ENCODE assay signal across 25 cellular contexts in genomic region chr3:126484662-126485061, GRCh38. TPM values are rescaled to one million over a fixed set of nuclear protein-coding genes. Genes with fewer than 3 reads are reported as not detected.
"Had no signal": no experiment of that assay in that cellular context is flagged by ENCODE, and none has a peak within 500 bp of the region (broad histone marks: within the 10 kb centered on the region; RNA-seq: fewer than 3 reads in every experiment).

No MANE protein-coding gene starts in this region.

- H3K4me3 ChIP-seq: ascending aorta, heart left ventricle, mucosa of descending colon had no signal

- DNase-seq: activated CD4-positive, alpha-beta T cell treated with anti-CD3 and anti-CD28 coated beads, Interleukin-2, amount 10 ng/mL, durations not matched to agents 7 days and 5 days; activated CD4-positive, CD25-positive, alpha-beta regulatory T cell; activated CD8-positive, alpha-beta memory T cell treated with anti-CD3 and anti-CD28 coated beads for 24 hours; activated naive CD4-positive, alpha-beta T cell treated with Interleukin-2 at 50 U/mL for 16 hours; dermis blood vessel endothelial cell; effector memory CD8-positive, alpha-beta T cell; foreskin melanocyte; mucosa of descending colon; naive thymus-derived CD4-positive, alpha-beta T cell; nucleus accumbens; stimulated activated CD4-positive, alpha-beta T cell treated with anti-CD3 and anti-CD28 coated beads, Interleukin-12 subunit alpha, Interleukin-12 subunit beta, amount 100 ng/mL, for 4 hours; SW 1271 had no signal

- H3K27me3 Mint-ChIP-seq: activated CD4-positive, alpha-beta T cell treated with anti-CD3 and anti-CD28 coated beads, Interleukin-2, amount 10 ng/mL, durations not matched to agents 7 days and 5 days; activated T-helper 17 cell treated with anti-CD3 and anti-CD28 coated beads, Interleukin-2, amount 50 U/mL, for 72 hours; effector memory CD8-positive, alpha-beta T cell; stimulated activated memory B cell treated with anti-CD40 and anti-IgM and Interleukin-4, amounts not matched to agents 10 μg/mL and 1 μg/mL and 100 μg/mL, for 72 hours had no signal

- H3K36me3 Mint-ChIP-seq: naive thymus-derived CD4-positive, alpha-beta T cell; stimulated activated memory B cell treated with anti-CD40 and anti-IgM and Interleukin-4, amounts not matched to agents 10 μg/mL and 1 μg/mL and 100 μg/mL, for 72 hours had no signal

- H3K4me1 Mint-ChIP-seq: stimulated activated memory B cell treated with anti-CD40 and anti-IgM and Interleukin-4, amounts not matched to agents 10 μg/mL and 1 μg/mL and 100 μg/mL, for 72 hours had no signal

- FAIRE-seq: islet of Langerhans had no signal

- H3K36me3 ChIP-seq: ascending aorta, heart left ventricle had no signal

- H3K27me3 ChIP-seq: ascending aorta, heart left ventricle had no signal

- ATAC-seq: activated T-helper 17 cell treated with anti-CD3 and anti-CD28 coated beads, Interleukin-2, amount 50 U/mL, for 72 hours; effector memory CD8-positive, alpha-beta T cell; heart left ventricle; left lobe of liver; mucosa of descending colon; naive thymus-derived CD4-positive, alpha-beta T cell; sciatic nerve; stimulated activated memory B cell treated with anti-CD40 and anti-IgM and Interleukin-4, amounts not matched to agents 10 μg/mL and 1 μg/mL and 100 μg/mL, for 72 hours had no signal

- H3K27ac ChIP-seq: ascending aorta, epithelial cell of prostate, heart left ventricle had no signal

- H3K9me3 ChIP-seq: ascending aorta, heart left ventricle, mucosa of descending colon had no signal

- H3K9me3 Mint-ChIP-seq: activated CD4-positive, alpha-beta T cell treated with anti-CD3 and anti-CD28 coated beads, Interleukin-2, amount 10 ng/mL, durations not matched to agents 7 days and 5 days; activated T-helper 17 cell treated with anti-CD3 and anti-CD28 coated beads, Interleukin-2, amount 50 U/mL, for 72 hours; effector memory CD8-positive, alpha-beta T cell; naive thymus-derived CD4-positive, alpha-beta T cell; stimulated activated memory B cell treated with anti-CD40 and anti-IgM and Interleukin-4, amounts not matched to agents 10 μg/mL and 1 μg/mL and 100 μg/mL, for 72 hours; T-helper 2 cell treated with Interferon-gamma antibody and Interleukin-4, amounts not matched to agents 5 μg/mL and 100 μg/mL, for 36 hours had no signal

- H3K27ac Mint-ChIP-seq: activated T-helper 17 cell treated with anti-CD3 and anti-CD28 coated beads, Interleukin-2, amount 50 U/mL, for 72 hours; effector memory CD8-positive, alpha-beta T cell; progenitor cell of endocrine pancreas; stimulated activated memory B cell treated with anti-CD40 and anti-IgM and Interleukin-4, amounts not matched to agents 10 μg/mL and 1 μg/mL and 100 μg/mL, for 72 hours; T-helper 2 cell treated with Interferon-gamma antibody and Interleukin-4, amounts not matched to agents 5 μg/mL and 100 μg/mL, for 36 hours had no signal

- H3K4me3 Mint-ChIP-seq: activated CD4-positive, alpha-beta T cell treated with anti-CD3 and anti-CD28 coated beads, Interleukin-2, amount 10 ng/mL, durations not matched to agents 7 days and 5 days; activated T-helper 17 cell treated with anti-CD3 and anti-CD28 coated beads, Interleukin-2, amount 50 U/mL, for 72 hours; effector memory CD8-positive, alpha-beta T cell; naive thymus-derived CD4-positive, alpha-beta T cell; stimulated activated memory B cell treated with anti-CD40 and anti-IgM and Interleukin-4, amounts not matched to agents 10 μg/mL and 1 μg/mL and 100 μg/mL, for 72 hours; T-helper 2 cell treated with Interferon-gamma antibody and Interleukin-4, amounts not matched to agents 5 μg/mL and 100 μg/mL, for 36 hours had no signal

RNA-seq across cellular contexts. Expression of gene UROC1, which starts 32.9 kb away (rescaled TPM):
- total RNA-seq: activated CD4-positive, alpha-beta T cell treated with anti-CD3 and anti-CD28 coated beads, Interleukin-2, amount 10 ng/mL, durations not matched to agents 7 days and 5 days; activated T-helper 17 cell treated with anti-CD3 and anti-CD28 coated beads, Interleukin-2, amount 50 U/mL, for 72 hours; ascending aorta; chondrocyte; dermis blood vessel endothelial cell; fibroblast of lung; heart left ventricle; mucosa of descending colon; naive thymus-derived CD4-positive, alpha-beta T cell; progenitor cell of endocrine pancreas; sciatic nerve; urinary bladder had no signal

RNA-seq across cellular contexts. Expression of gene CHST13, which starts 39.3 kb away (rescaled TPM):
- total RNA-seq: activated CD4-positive, alpha-beta T cell treated with anti-CD3 and anti-CD28 coated beads, Interleukin-2, amount 10 ng/mL, durations not matched to agents 7 days and 5 days; activated T-helper 17 cell treated with anti-CD3 and anti-CD28 coated beads, Interleukin-2, amount 50 U/mL, for 72 hours; ascending aorta; chondrocyte; dermis blood vessel endothelial cell had no signal
